7 cellular contexts compared by ENCODE assay signal in genomic region chr10:130696870-130697269, GRCh38.
"Had no signal": no experiment of that assay in that cellular context is flagged by ENCODE, and none has a peak within 500 bp of the region (broad histone marks: within the 10 kb centered on the region; RNA-seq: fewer than 3 reads in every experiment).

No MANE protein-coding gene starts in this region.

- H3K27ac ChIP-seq: HL-60 had no signal

- H3K4me3 Mint-ChIP-seq: IgD-negative memory B cell had no signal

- FAIRE-seq: HepG2, HTR-8/SVneo had no signal

- H3K27ac Mint-ChIP-seq: IgD-negative memory B cell had no signal

- ATAC-seq: HepG2 had no signal

- H3K27me3 Mint-ChIP-seq: IgD-negative memory B cell had no signal

- DNase-seq: IMR-90, KBM-7, KG1 had no signal

- H3K36me3 Mint-ChIP-seq: IgD-negative memory B cell had no signal
